In genomic region chr3:129180461-129180860, GRCh38 we compare ENCODE assay signal across 9 cellular contexts. TPM values are rescaled to one million over a fixed set of nuclear protein-coding genes. Genes with fewer than 3 reads are reported as not detected.
DNase-seq lines count a peak whose midpoint lies in the region; ATAC-seq, FAIRE-seq and TF ChIP-seq lines count a peak whose summit lies in the region.
"Had no signal": no experiment of that assay in that cellular context is flagged by ENCODE, and none has a peak within 500 bp of the region (broad histone marks: within the 10 kb centered on the region; RNA-seq: fewer than 3 reads in every experiment).

No MANE protein-coding gene starts in this region.

- no peak overlapping the region for H4K5ac ChIP-seq in mesendoderm (ENCODE audit: low read length)

- no peaks in the 10 kb centered on the region for H3K27me3 ChIP-seq in right atrium auricular region
- no peaks in the 10 kb centered on the region for H3K27me3 ChIP-seq in ascending aorta
- no peaks in the 10 kb centered on the region for H3K27me3 ChIP-seq in mesendoderm (ENCODE audit: insufficient read depth, low read length, poor library complexity)
- H3K27me3 ChIP-seq in vagina = no peaks in the 10 kb centered on the region

- H3K36me3 ChIP-seq in right atrium auricular region = peaks cover 23% of the 10 kb centered on the region
- peaks cover 7 to 21% of the 10 kb centered on the region in 2 donors for H3K36me3 ChIP-seq in ascending aorta
- H3K36me3 ChIP-seq in mesendoderm (ENCODE audit: control insufficient read depth, insufficient read depth, low read length) = peaks cover 2% of the 10 kb centered on the region
- H3K36me3 ChIP-seq in vagina = peaks cover 0 to 7% of the 10 kb centered on the region in 2 donors

- H3K79me2 ChIP-seq in mesendoderm (ENCODE audit: control insufficient read depth, insufficient read depth, low read length) = peaks cover 82% of the 10 kb centered on the region

- TF ChIP-seq POLR2A in vagina (IDR thresholded peaks at IDR 0.05) = no peak
- TF ChIP-seq POLR2A in H54 (IDR thresholded peaks at IDR 0.05; ENCODE audit: low read depth, low read length) = no peak

- H3K4me2 ChIP-seq in mesendoderm (ENCODE audit: low read length) = no peak overlapping the region

- H3K4me1 ChIP-seq in right atrium auricular region (peaks cover 0 to 80% of the 10 kb centered on the region in 2 donors), ascending aorta (peaks cover 14 to 59% of the 10 kb centered on the region in 2 donors), mesendoderm (ENCODE audit: control insufficient read depth, low read depth, low read length) (no peaks in the 10 kb centered on the region), vagina (peaks cover 79% of the 10 kb centered on the region)

- H3K56ac ChIP-seq in mesendoderm (ENCODE audit: low read length) = peak overlapping the region; percentile 45

- H3K9me3 ChIP-seq in right atrium auricular region (no peaks in the 10 kb centered on the region), ascending aorta (no peaks in the 10 kb centered on the region), vagina (no peaks in the 10 kb centered on the region)

- H3K9ac ChIP-seq in mesendoderm (ENCODE audit: low read length) = peak overlapping the region; percentile 20

- H3K18ac ChIP-seq in mesendoderm (ENCODE audit: low read length) = no peak overlapping the region

- peaks cover 1% of the 10 kb centered on the region for H3K79me1 ChIP-seq in mesendoderm (ENCODE audit: low read length)

- H2BK120ac ChIP-seq in mesendoderm (ENCODE audit: low read depth, low read length) = no peak overlapping the region

- H2BK5ac ChIP-seq in mesendoderm (ENCODE audit: low read length) = no peak overlapping the region

- TF ChIP-seq CTCF in right atrium auricular region (IDR thresholded peaks at IDR 0.05) (no peak), ascending aorta (IDR thresholded peaks at IDR 0.05) (no peak), vagina (IDR thresholded peaks at IDR 0.05) (no peak)

- no peak overlapping the region for H3K23ac ChIP-seq in mesendoderm (ENCODE audit: low read length)

- H3K27ac ChIP-seq in right atrium auricular region = peak overlapping the region; percentile 99 to 100
- H3K27ac ChIP-seq in ascending aorta = peak overlapping the region in 1 of 2 donors; percentile 100
- H3K27ac ChIP-seq in mesendoderm (ENCODE audit: low read depth, low read length) = no peak overlapping the region
- H3K27ac ChIP-seq in vagina = peak overlapping the region; percentile 98

- H2BK15ac ChIP-seq in mesendoderm (replicated peaks; ENCODE audit: low read depth) = no peak overlapping the region

- H4K8ac ChIP-seq in mesendoderm (ENCODE audit: low read depth, low read length) = no peak overlapping the region

- H3K4me3 ChIP-seq in right atrium auricular region (peak overlapping the region in 1 of 2 donors; percentile 99), ascending aorta (peak overlapping the region; percentile 95 to 96), mesendoderm (ENCODE audit: low read length) (no peak overlapping the region), vagina (peak overlapping the region; percentile 34 to 98)

- DNase-seq in right atrium auricular region (ENCODE audit: low spot score) (no peak), left ventricle myocardium superior (no peak), ascending aorta (ENCODE audit: low spot score in 2 of 2) (no peak), mesendoderm (no peak), vagina (ENCODE audit: extremely low spot score in 2 of 2) (no peak), H54 (ENCODE audit: insufficient read length, low spot score) (no peak), sciatic nerve (ENCODE audit: low spot score) (no peak), SHP77 treated with DMSO at 0.1 percent for 48 hours (lab: John Stamatoyannopoulos, UW) (no peak)
- DNase-seq: NCI-H1694 treated with DMSO at 0.1 percent for 48 hours had no signal

- intact Hi-C loops in left ventricle myocardium superior (cut with micrococcal nuclease) (no loop called here), ascending aorta (cut with DNase I) (loop anchor here (5.0 kb wide), 1 partner anchor 47 kb away; no protein-coding TSS in a partner anchor), vagina (cut with DNase I) (loop anchor here (5.0 kb wide), 1 partner anchor 67 kb away; the partner anchor contains the start of gene COPG1), sciatic nerve (cut with DNase I) (no loop called here)

- no peak overlapping the region for H2AK5ac ChIP-seq in mesendoderm (ENCODE audit: low read length)

- ATAC-seq in left ventricle myocardium superior (no peak), sciatic nerve (no peak)

- no CpG with 5 or more reads among the region's 1 CpG for WGBS in mesendoderm (ENCODE audit: extremely low coverage, insufficient coverage, low lambda C conversion rate)

- FAIRE-seq in H54 (lab: Jason Lieb, UNC) = no peak

- H3K4ac ChIP-seq in mesendoderm (ENCODE audit: low read depth, low read length) = no peak overlapping the region

RNA-seq across cellular contexts. Expression of gene CNBP, which starts 3.2 kb away (rescaled TPM):
- total RNA-seq in right atrium auricular region = 100 to 1,000 TPM; 440 to 569 TPM
- total RNA-seq in left ventricle myocardium superior = 531 TPM
- 166 TPM for total RNA-seq in ascending aorta
- 358 TPM for polyA plus RNA-seq in mesendoderm (2013, experiment 1 of 2)
- polyA plus RNA-seq in mesendoderm (2013, experiment 2 of 2) = 356 TPM
- 405 TPM for total RNA-seq in vagina
- total RNA-seq in sciatic nerve = 321 TPM

RNA-seq across cellular contexts. Expression of gene ISY1, which starts 19.6 kb away (rescaled TPM):
- total RNA-seq in right atrium auricular region (10 to 100 TPM; 14.3 to 19.6 TPM), left ventricle myocardium superior (25.9 TPM), ascending aorta (22.5 TPM), vagina (16.2 TPM), sciatic nerve (31.9 TPM)
- polyA plus RNA-seq in mesendoderm (2013, experiment 1 of 2) = 15.1 TPM
- 15.1 TPM for polyA plus RNA-seq in mesendoderm (2013, experiment 2 of 2)

RNA-seq across cellular contexts. Expression of gene RAB43, which starts 58.9 kb away (rescaled TPM):
- total RNA-seq in right atrium auricular region (1 to 10 TPM; 5.3 to 8.2 TPM), left ventricle myocardium superior (3.3 TPM), ascending aorta (72.9 TPM), vagina (8.6 TPM), sciatic nerve (17.9 TPM)
- polyA plus RNA-seq in mesendoderm (2013, experiment 1 of 2) = 9.3 TPM
- polyA plus RNA-seq in mesendoderm (2013, experiment 2 of 2) = 8.6 TPM

Comparison
In these comparisons a context has a peak if more than half of its experiments do, and no peak if none do; other contexts are left out.
1. intact Hi-C loops: an anchor here in ascending aorta (5.0 kb wide) and vagina (5.0 kb wide); none called in left ventricle myocardium superior and sciatic nerve.